In genomic region chr16:90020260-90020837, GRCh38 we compare ENCODE assay signal across 11 cellular contexts. TPM values are rescaled to one million over a fixed set of nuclear protein-coding genes. Genes with fewer than 3 reads are reported as not detected.
DNase-seq lines count a peak whose midpoint lies in the region; ATAC-seq and TF ChIP-seq lines count a peak whose summit lies in the region.
"Had no signal": no experiment of that assay in that cellular context is flagged by ENCODE, and none has a peak within 500 bp of the region (broad histone marks: within the 10 kb centered on the region; RNA-seq: fewer than 3 reads in every experiment).

No MANE protein-coding gene starts in this region.

- peak overlapping the region; percentile 66 for H3K4me3 ChIP-seq in WI38 (ENCODE audit: low read depth, low read length)
- H3K4me3 ChIP-seq in hepatocyte = peak overlapping the region; percentile 97
- peak overlapping the region in 1 of 3 donors; percentile 73 for H3K4me3 ChIP-seq in thyroid gland (replicated peaks in 1 of 3)

- H3K9me2 ChIP-seq in hepatocyte (replicated peaks; ENCODE audit: insufficient read depth) = no peaks in the 10 kb centered on the region

- no peaks in the 10 kb centered on the region for H4K20me1 ChIP-seq in hepatocyte (ENCODE audit: insufficient read depth, poor library complexity, severe bottlenecking)

- peak overlapping the region; percentile 97 for H2AFZ ChIP-seq in hepatocyte

- intact Hi-C loops in activated CD4-positive, alpha-beta T cell treated with anti-CD3 and anti-CD28 coated beads for 36 hours (cut with DNase I, micrococcal nuclease) = loop anchor here in 1 of 2 experiments (5.0 kb wide), 1 partner anchor 318 kb away; the partner anchor contains the start of gene SPATA2L
- intact Hi-C loops in thyroid gland (cut with DNase I) = no loop called here

- CTCF ChIA-PET in activated CD4-positive, alpha-beta T cell treated with anti-CD3 and anti-CD28 coated beads for 36 hours (lab: Charles Lee) = interaction anchor here (0.6 to 1.5 kb wide), 3 partner anchors 12 to 361 kb away, joined by 3 to 4 read pairs (median 3); no protein-coding TSS in a partner anchor

- no peaks in the 10 kb centered on the region for H3K36me3 ChIP-seq in hepatocyte (replicated peaks; ENCODE audit: insufficient read depth, low read depth)
- H3K36me3 ChIP-seq in thyroid gland = no peaks in the 10 kb centered on the region
- H3K36me3 ChIP-seq: uterus had no signal

- no peak for DNase-seq in activated CD4-positive, alpha-beta T cell treated with anti-CD3 and anti-CD28 coated beads for 36 hours
- DNase-seq in activated CD4-positive, alpha-beta T cell treated with anti-CD3 and anti-CD28 coated beads for 4 hours = no peak
- DNase-seq in hepatocyte (ENCODE audit: low spot score) (no peak), thyroid gland (no peak), SHP77 (lab: John Stamatoyannopoulos, UW) (no peak), amygdala (lab: John Stamatoyannopoulos, UW) (no peak)
- DNase-seq in stimulated activated naive CD8-positive, alpha-beta T cell treated with anti-CD3 and anti-CD28 coated beads, Interleukin-15, amount 100 ng/mL, for 72 hours = no peak
- DNase-seq: uterus had no signal

- H3K9me3 Mint-ChIP-seq in activated CD4-positive, alpha-beta T cell treated with anti-CD3 and anti-CD28 coated beads for 36 hours (ENCODE audit: low read depth) = peaks cover 4% of the 10 kb centered on the region
- H3K9me3 Mint-ChIP-seq in stimulated activated naive CD8-positive, alpha-beta T cell treated with anti-CD3 and anti-CD28 coated beads, Interleukin-15, amount 100 ng/mL, for 72 hours = peaks cover 5 to 7% of the 10 kb centered on the region in 2 donors

- no peak for ATAC-seq in activated CD4-positive, alpha-beta T cell treated with anti-CD3 and anti-CD28 coated beads for 36 hours
- no peak for ATAC-seq in stimulated activated naive CD8-positive, alpha-beta T cell treated with anti-CD3 and anti-CD28 coated beads, Interleukin-15, amount 100 ng/mL, for 72 hours

- TF ChIP-seq CTCF in WI38 (IDR thresholded peaks at IDR 0.05; ENCODE audit: low read depth, low read length) (no peak), hepatocyte (IDR thresholded peaks at IDR 0.05; ENCODE audit: poor library complexity) (no peak), thyroid gland (IDR thresholded peaks at IDR 0.05) (no peak)

- peaks cover 9% of the 10 kb centered on the region for H3K4me1 ChIP-seq in hepatocyte (ENCODE audit: insufficient read depth)
- H3K4me1 ChIP-seq in thyroid gland = peaks cover 20 to 27% of the 10 kb centered on the region in 2 donors

- POLR2A ChIA-PET in activated CD4-positive, alpha-beta T cell treated with anti-CD3 and anti-CD28 coated beads for 36 hours (lab: Charles Lee) = interaction anchor here (0.7 kb wide), 1 partner anchor 342 kb away, joined by 3 read pairs; no protein-coding TSS in a partner anchor

- peak overlapping the region; percentile 59 for H3K4me3 Mint-ChIP-seq in activated CD4-positive, alpha-beta T cell treated with anti-CD3 and anti-CD28 coated beads for 36 hours
- H3K4me3 Mint-ChIP-seq in stimulated activated naive CD8-positive, alpha-beta T cell treated with anti-CD3 and anti-CD28 coated beads, Interleukin-15, amount 100 ng/mL, for 72 hours = peak overlapping the region; percentile 82 to 84

- H3K27ac ChIP-seq in hepatocyte = peak overlapping the region; percentile 94
- H3K27ac ChIP-seq in thyroid gland = no peak overlapping the region
- H3K27ac ChIP-seq: uterus had no signal

- H3K9me3 ChIP-seq in hepatocyte (ENCODE audit: low read depth) (no peaks in the 10 kb centered on the region), thyroid gland (no peaks in the 10 kb centered on the region)
- H3K9me3 ChIP-seq: uterus had no signal

- H3K4me1 Mint-ChIP-seq in activated CD4-positive, alpha-beta T cell treated with anti-CD3 and anti-CD28 coated beads for 36 hours = peaks cover 16% of the 10 kb centered on the region
- H3K4me1 Mint-ChIP-seq in stimulated activated naive CD8-positive, alpha-beta T cell treated with anti-CD3 and anti-CD28 coated beads, Interleukin-15, amount 100 ng/mL, for 72 hours = peaks cover 40% of the 10 kb centered on the region

- 44% methylated on average over 9 of the region's 9 CpGs for WGBS in hepatocyte (ENCODE audit: low lambda C conversion rate, missing lambda C conversion rate)
- 68 to 76% methylated on average over 9 of the region's 9 CpGs for WGBS in thyroid gland, 2 donors

- H3K79me2 ChIP-seq in hepatocyte = peaks cover 2% of the 10 kb centered on the region

- no peaks in the 10 kb centered on the region for H3K27me3 ChIP-seq in hepatocyte
- H3K27me3 ChIP-seq in thyroid gland = no peaks in the 10 kb centered on the region
- H3K27me3 ChIP-seq: uterus had no signal

- TF ChIP-seq POLR2A in thyroid gland (IDR thresholded peaks at IDR 0.05) = no peak

- H3K4me2 ChIP-seq in hepatocyte = peak overlapping the region; percentile 97

- peak overlapping the region; percentile 14 for H3K27ac Mint-ChIP-seq in activated CD4-positive, alpha-beta T cell treated with anti-CD3 and anti-CD28 coated beads for 36 hours
- no peak overlapping the region for H3K27ac Mint-ChIP-seq in stimulated activated naive CD8-positive, alpha-beta T cell treated with anti-CD3 and anti-CD28 coated beads, Interleukin-15, amount 100 ng/mL, for 72 hours

- peaks cover 5% of the 10 kb centered on the region for H3K27me3 Mint-ChIP-seq in activated CD4-positive, alpha-beta T cell treated with anti-CD3 and anti-CD28 coated beads for 36 hours
- peaks cover 24% of the 10 kb centered on the region for H3K27me3 Mint-ChIP-seq in stimulated activated naive CD8-positive, alpha-beta T cell treated with anti-CD3 and anti-CD28 coated beads, Interleukin-15, amount 100 ng/mL, for 72 hours

- peaks cover 2% of the 10 kb centered on the region for H3K36me3 Mint-ChIP-seq in activated CD4-positive, alpha-beta T cell treated with anti-CD3 and anti-CD28 coated beads for 36 hours (ENCODE audit: low read depth)

RNA-seq across cellular contexts. Expression of gene DBNDD1, which starts 1.1 kb away (rescaled TPM):
- 1 to 10 TPM; 1.2 to 1.5 TPM for total RNA-seq in activated CD4-positive, alpha-beta T cell treated with anti-CD3 and anti-CD28 coated beads for 36 hours
- 5.5 and 8.5 TPM in 2 replicates for total RNA-seq in hepatocyte
- polyA plus RNA-seq in hepatocyte = 18.2 and 21.0 TPM in 2 replicates
- 10 to 100 TPM in 2 of 4 donors, 1 to 10 TPM in 2; 7.4 to 12.8 (median 10.3) TPM for total RNA-seq in thyroid gland

RNA-seq across cellular contexts. Expression of gene PRDM7, which starts 56.8 kb away (rescaled TPM):
- not detected for total RNA-seq in activated CD4-positive, alpha-beta T cell treated with anti-CD3 and anti-CD28 coated beads for 36 hours
- total RNA-seq in hepatocyte (not detected in 2 replicates), thyroid gland (not detected)
- polyA plus RNA-seq in hepatocyte = not detected in 2 replicates
- total RNA-seq: activated CD8-positive, alpha-beta memory T cell treated with anti-CD3 and anti-CD28 coated beads for 36 hours; mononuclear cell had no signal
